Comparison of ENCODE assay signal across 1 cellular context in the genomic region with DNA sequence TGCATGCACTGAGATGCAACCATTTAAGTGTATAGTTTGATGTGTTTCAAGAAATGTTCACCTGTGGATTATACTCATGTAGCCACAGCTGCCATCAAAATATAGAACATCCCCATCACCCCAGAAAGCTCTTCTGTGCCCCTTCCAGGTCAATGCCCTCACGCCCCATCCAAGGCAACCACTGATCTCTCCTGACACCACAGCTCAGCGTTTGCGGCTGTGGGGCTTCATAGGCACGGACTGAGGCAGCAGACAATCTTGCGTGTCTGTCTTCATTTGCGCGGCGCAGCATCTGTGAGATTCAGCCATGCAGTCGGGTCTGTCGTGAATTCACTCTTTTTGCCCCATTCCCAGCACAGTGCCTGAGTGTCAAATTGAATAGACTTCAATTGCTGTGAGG.
TF ChIP-seq lines count a peak whose summit lies in the region.

No MANE protein-coding gene starts in this region.

TF ChIP-seq in H1, 55 proteins besides CTCF, POLR2A, EP300 and RAD21:
- TF ChIP-seq SUZ12 (IDR thresholded peaks at IDR 0.05; ENCODE audit: low read length) (no peak), JUN (IDR thresholded peaks at IDR 0.05; ENCODE audit: low read depth, low read length) (no peak), TBP (IDR thresholded peaks at IDR 0.05; ENCODE audit: low read depth, low read length) (no peak), CHD7 (IDR thresholded peaks at IDR 0.05; ENCODE audit: insufficient replicate concordance, low read length) (no peak), HDAC2 (IDR thresholded peaks at IDR 0.05; ENCODE audit: borderline replicate concordance in 1 of 2, low read depth in 2 of 2, low read length in 2 of 2) (no peak), ATF3 (IDR thresholded peaks at IDR 0.05; ENCODE audit: insufficient read depth, low read depth, low read length) (no peak), ASH2L (IDR thresholded peaks at IDR 0.05; ENCODE audit: low read length) (no peak), CHD2 (IDR thresholded peaks at IDR 0.05; ENCODE audit: low read length) (no peak), FOSL1 (IDR thresholded peaks at IDR 0.05; ENCODE audit: insufficient read depth, low read depth, low read length) (no peak), POLR2AphosphoS5 (IDR thresholded peaks at IDR 0.05; ENCODE audit: low read depth, low read length) (no peak)
- TF ChIP-seq, protein P1, sequence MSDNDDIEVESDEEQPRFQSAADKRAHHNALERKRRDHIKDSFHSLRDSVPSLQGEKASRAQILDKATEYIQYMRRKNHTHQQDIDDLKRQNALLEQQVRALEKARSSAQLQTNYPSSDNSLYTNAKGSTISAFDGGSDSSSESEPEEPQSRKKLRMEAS (IDR thresholded peaks at IDR 0.05): no peak
- TF ChIP-seq, protein P2, sequence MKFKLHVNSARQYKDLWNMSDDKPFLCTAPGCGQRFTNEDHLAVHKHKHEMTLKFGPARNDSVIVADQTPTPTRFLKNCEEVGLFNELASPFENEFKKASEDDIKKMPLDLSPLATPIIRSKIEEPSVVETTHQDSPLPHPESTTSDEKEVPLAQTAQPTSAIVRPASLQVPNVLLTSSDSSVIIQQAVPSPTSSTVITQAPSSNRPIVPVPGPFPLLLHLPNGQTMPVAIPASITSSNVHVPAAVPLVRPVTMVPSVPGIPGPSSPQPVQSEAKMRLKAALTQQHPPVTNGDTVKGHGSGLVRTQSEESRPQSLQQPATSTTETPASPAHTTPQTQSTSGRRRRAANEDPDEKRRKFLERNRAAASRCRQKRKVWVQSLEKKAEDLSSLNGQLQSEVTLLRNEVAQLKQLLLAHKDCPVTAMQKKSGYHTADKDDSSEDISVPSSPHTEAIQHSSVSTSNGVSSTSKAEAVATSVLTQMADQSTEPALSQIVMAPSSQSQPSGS (IDR thresholded peaks at IDR 0.05; ENCODE audit: low read length): no peak
